In the genomic region with DNA sequence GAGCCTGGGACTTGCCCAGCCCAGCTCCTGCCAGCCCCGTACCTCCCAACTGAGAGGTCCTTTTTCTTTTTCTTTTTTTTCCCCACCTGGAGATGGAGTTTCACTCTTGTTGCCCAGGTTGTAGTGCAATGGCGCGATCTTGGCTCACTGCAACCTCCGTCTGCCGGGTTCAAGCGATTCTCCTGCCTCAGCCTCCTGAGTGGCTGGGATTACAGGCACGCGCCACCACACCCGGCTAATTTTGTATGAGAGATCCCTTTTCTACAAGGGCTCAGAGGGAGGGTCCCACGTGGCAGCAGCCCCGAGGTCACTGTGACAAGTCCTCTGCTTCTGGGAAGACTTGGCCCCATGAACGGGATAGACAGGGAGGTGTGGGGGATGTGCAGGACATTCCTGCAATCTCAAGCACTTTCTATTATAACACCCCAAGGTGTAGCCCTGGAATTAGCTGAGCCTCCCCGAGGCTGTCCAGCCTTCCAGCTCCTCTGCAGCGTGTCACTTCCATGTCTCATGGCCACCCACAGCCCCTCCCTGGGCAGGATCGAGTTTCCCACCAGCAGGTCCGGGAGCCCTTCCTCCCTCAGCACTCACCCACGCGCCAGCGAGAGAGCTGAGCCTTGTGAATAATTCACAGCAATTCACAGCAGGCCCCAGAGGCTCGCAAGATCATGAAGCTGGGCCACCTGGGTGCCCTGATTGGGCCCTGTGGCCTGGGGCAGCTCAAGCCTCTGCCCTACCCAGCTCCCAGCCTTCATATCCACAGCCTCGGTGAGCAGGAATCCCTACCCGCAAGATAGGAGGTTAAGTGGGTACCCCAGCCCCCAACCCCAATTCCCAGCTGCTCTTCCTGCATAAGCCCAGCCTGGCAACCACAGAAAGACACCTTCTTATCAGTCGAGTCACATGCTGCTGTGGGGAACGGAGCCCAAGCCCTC, we compare ENCODE assay signal across 10 cellular contexts. TPM values are rescaled to one million over a fixed set of nuclear protein-coding genes. Genes with fewer than 3 reads are reported as not detected.
A peak's percentile ranks its signal among the peaks of the same experiment; 100 is the strongest.
DNase-seq lines count a peak whose midpoint lies in the region; ATAC-seq and FAIRE-seq lines count a peak whose summit lies in the region.
"Had no signal": no experiment of that assay in that cellular context is flagged by ENCODE, and none has a peak within 500 bp of the region (broad histone marks: within the 10 kb centered on the region; RNA-seq: fewer than 3 reads in every experiment).

No MANE protein-coding gene starts in this region.

- H3K27me3 ChIP-seq in MG63 = no peaks in the 10 kb centered on the region

- DNase-seq in Right ventricle myocardium superior (peak; percentile 39), cardiac septum (ENCODE audit: low spot score) (no peak), astrocyte of the hippocampus (ENCODE audit: low read depth, low spot score) (peak; percentile 36), kidney tubule cell (ENCODE audit: low spot score) (peak; percentile 43), urothelium cell line (ENCODE audit: low spot score) (peak; percentile 17), MG63 (no peak)
- DNase-seq: effector memory CD4-positive, alpha-beta T cell; NCI-H345 had no signal

- intact Hi-C loops in Right ventricle myocardium superior (cut with DNase I) (no loop called here), cardiac septum (cut with DNase I) (no loop called here)

- ATAC-seq in Right ventricle myocardium superior (ENCODE audit: poor library complexity) = no peak
- no peak for ATAC-seq in GM18502 (IDR thresholded peaks at IDR 0.05; ENCODE audit: poor library complexity, unreplicated experiment)
- ATAC-seq in activated CD4-positive, CD25-positive, alpha-beta regulatory T cell treated with anti-CD3 and anti-CD28 coated beads, Interleukin-2, amount 50 U/mL, for 24 hours = no peak

- H3K36me3 ChIP-seq in MG63 = no peaks in the 10 kb centered on the region

- no peaks in the 10 kb centered on the region for H3K9me3 ChIP-seq in MG63

- no peak overlapping the region for H3K4me3 ChIP-seq in MG63

- FAIRE-seq in urothelium cell line (lab: Jason Lieb, UNC) = peak; percentile 44

RNA-seq across cellular contexts. Expression of gene RNU1-4, which starts 22.9 kb away (rescaled TPM):
- total RNA-seq in Right ventricle myocardium superior (9,391 TPM), cardiac septum (6,195 TPM)
- total RNA-seq in MG63 (2014; rRNA removed; shearing (Covaris generic); ENCODE audit: low replicate concordance) = not detected in 2 replicates

RNA-seq across cellular contexts. Expression of gene RNU1-3, which starts 50.7 kb away (rescaled TPM):
- total RNA-seq in Right ventricle myocardium superior (9,391 TPM), cardiac septum (6,195 TPM)
- not detected in 2 replicates for total RNA-seq in MG63 (2014; rRNA removed; shearing (Covaris generic); ENCODE audit: low replicate concordance)

Comparison
In these comparisons a context has a peak if more than half of its experiments do, and no peak if none do; other contexts are left out.
1. DNase-seq: peak in Right ventricle myocardium superior (single experiment), astrocyte of the hippocampus (single experiment), kidney tubule cell (single experiment) and urothelium cell line (single experiment); none in cardiac septum (single experiment) and MG63 (single experiment).
2. RNA of gene RNU1-4, which starts 22.9 kb away (total RNA-seq): 9,391 TPM in Right ventricle myocardium superior (single experiment) and 6,195 TPM in cardiac septum (single experiment); not detected in MG63; every median in the first group is over 1,000 times any median in the second.
3. RNA of gene RNU1-3, which starts 50.7 kb away (total RNA-seq): 9,391 TPM in Right ventricle myocardium superior (single experiment) and 6,195 TPM in cardiac septum (single experiment); not detected in MG63; every median in the first group is over 1,000 times any median in the second.